Comparison of ENCODE assay signal across 24 cellular contexts in genomic region chr1:113990541-113990940, GRCh38.
"Had no signal": no experiment of that assay in that cellular context is flagged by ENCODE, and none has a peak within 500 bp of the region (broad histone marks: within the 10 kb centered on the region; RNA-seq: fewer than 3 reads in every experiment).

No MANE protein-coding gene starts in this region.

- FAIRE-seq: colon had no signal

- H3K27ac Mint-ChIP-seq: activated naive CD4-positive, alpha-beta T cell treated with anti-CD3 and anti-CD28 coated beads, Interleukin-2, amount 10 ng/mL, durations not matched to agents 7 days and 5 days; activated naive CD8-positive, alpha-beta T cell treated with anti-CD3 and anti-CD28 coated beads for 36 hours; activated T-helper 2 cell treated with anti-CD3 and anti-CD28 coated beads, Interferon-gamma antibody, Interleukin-2, Interleukin-4, amounts not matched to agents 10 μg/mL and 5 μg/mL and 100 μg/mL, durations not matched to agents 14 hours and 24 hours and 36 hours; T-helper 1 cell treated with Interleukin-12 subunit alpha and Interleukin-12 subunit beta and Interleukin-4 antibody, amounts not matched to agents 30 μg/mL and 1 μg/mL, for 36 hours had no signal

- DNase-seq: activated CD4-positive, alpha-beta T cell treated with anti-CD3 and anti-CD28 coated beads for 48 hours; activated CD4-positive, alpha-beta T cell treated with anti-CD3 and anti-CD28 coated beads, Interleukin-2, amount 50 U/mL, for 4 hours; activated CD8-positive, alpha-beta memory T cell treated with anti-CD3 and anti-CD28 coated beads for 24 hours; activated gamma-delta T cell treated with Interleukin-2 at 50 U/mL for 16 hours; activated naive CD4-positive, alpha-beta T cell treated with anti-CD3 and anti-CD28 coated beads, Interleukin-2, amount 10 ng/mL, durations not matched to agents 7 days and 5 days; activated naive CD8-positive, alpha-beta T cell treated with anti-CD3 and anti-CD28 coated beads for 36 hours; activated T-cell treated with anti-CD3 and anti-CD28 coated beads, Interleukin-2, amount 50 U/mL, for 48 hours; cerebellar nuclear complex; MG63; MV-4-11; NCI-H1092 treated with DMSO at 0.1 percent for 48 hours; NCI-H1417 treated with DMSO at 0.1 percent for 48 hours; NCI-H187; NCI-H2081; NCI-H524 treated with DMSO at 0.1 percent for 48 hours; NCI-H748 treated with DMSO at 0.1 percent for 48 hours; OCI-M1; RPMI8226 had no signal

- H3K4me3 Mint-ChIP-seq: activated naive CD4-positive, alpha-beta T cell treated with anti-CD3 and anti-CD28 coated beads, Interleukin-2, amount 10 ng/mL, durations not matched to agents 7 days and 5 days; activated naive CD8-positive, alpha-beta T cell treated with anti-CD3 and anti-CD28 coated beads for 36 hours; T-helper 1 cell treated with Interleukin-12 subunit alpha and Interleukin-12 subunit beta and Interleukin-4 antibody, amounts not matched to agents 30 μg/mL and 1 μg/mL, for 36 hours had no signal

- H3K4me3 ChIP-seq: MG63 had no signal

- ATAC-seq: activated CD4-positive, CD25-positive, alpha-beta regulatory T cell treated with anti-CD3 and anti-CD28 coated beads, Interleukin-2, amount 50 U/mL, for 24 hours; Panc1; Right ventricle myocardium inferior had no signal

- H3K27me3 Mint-ChIP-seq: activated naive CD8-positive, alpha-beta T cell treated with anti-CD3 and anti-CD28 coated beads for 36 hours had no signal

- H3K27me3 ChIP-seq: MG63 had no signal

- H3K36me3 ChIP-seq: MG63 had no signal

- H3K4me1 Mint-ChIP-seq: activated naive CD4-positive, alpha-beta T cell treated with anti-CD3 and anti-CD28 coated beads, Interleukin-2, amount 10 ng/mL, durations not matched to agents 7 days and 5 days had no signal
